20 cellular contexts compared by ENCODE assay signal in the genomic region with DNA sequence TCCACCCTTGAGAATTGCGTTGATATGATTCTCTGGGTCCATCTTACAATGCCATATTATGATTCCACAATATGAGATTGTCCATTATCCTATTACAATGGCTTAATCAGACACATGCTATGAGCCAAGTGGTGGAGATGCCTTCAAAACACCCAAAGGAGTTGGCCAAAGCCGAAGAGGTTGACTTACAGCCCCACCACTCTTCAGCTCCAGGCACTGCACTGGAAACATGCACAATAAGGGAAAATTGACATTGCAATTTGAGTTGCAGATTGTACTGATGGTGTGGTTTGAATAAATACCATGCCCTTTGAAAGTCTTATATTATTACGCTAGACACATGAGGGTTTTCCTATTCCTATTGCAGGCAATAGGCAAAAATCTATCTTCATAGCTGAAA.
DNase-seq lines count a peak whose midpoint lies in the region; ATAC-seq, FAIRE-seq and TF ChIP-seq lines count a peak whose summit lies in the region.
"Had no signal": no experiment of that assay in that cellular context is flagged by ENCODE, and none has a peak within 500 bp of the region (broad histone marks: within the 10 kb centered on the region; RNA-seq: fewer than 3 reads in every experiment).

No MANE protein-coding gene starts in this region.

- H3K27ac Mint-ChIP-seq in activated CD8-positive, alpha-beta T cell treated with anti-CD3 and anti-CD28 coated beads for 36 hours = peak overlapping the region; percentile 33
- no peak overlapping the region for H3K27ac Mint-ChIP-seq in activated CD8-positive, alpha-beta T cell treated with anti-CD3 and anti-CD28 coated beads, Interleukin-2, amount 10 ng/mL, durations not matched to agents 7 days and 5 days
- peak overlapping the region; percentile 68 for H3K27ac Mint-ChIP-seq in activated CD4-positive, alpha-beta memory T cell treated with anti-CD3 and anti-CD28 coated beads for 36 hours
- H3K27ac Mint-ChIP-seq: CD4-positive, CD25-positive, alpha-beta regulatory T cell; naive thymus-derived CD8-positive, alpha-beta T cell; stimulated activated effector memory CD8-positive, alpha-beta T cell treated with anti-CD3 and anti-CD28 coated beads, Interleukin-12 subunit alpha, Interleukin-12 subunit beta, amount 100 ng/mL, for 72 hours had no signal

- H3K36me3 Mint-ChIP-seq in activated CD8-positive, alpha-beta T cell treated with anti-CD3 and anti-CD28 coated beads for 36 hours (ENCODE audit: low read depth) = no peaks in the 10 kb centered on the region
- H3K36me3 Mint-ChIP-seq in activated CD8-positive, alpha-beta T cell treated with anti-CD3 and anti-CD28 coated beads, Interleukin-2, amount 10 ng/mL, durations not matched to agents 7 days and 5 days (ENCODE audit: low read depth) = peaks cover 3% of the 10 kb centered on the region
- peaks cover 7% of the 10 kb centered on the region for H3K36me3 Mint-ChIP-seq in activated CD4-positive, alpha-beta memory T cell treated with anti-CD3 and anti-CD28 coated beads for 36 hours
- H3K36me3 Mint-ChIP-seq: stimulated activated effector memory CD8-positive, alpha-beta T cell treated with anti-CD3 and anti-CD28 coated beads, Interleukin-12 subunit alpha, Interleukin-12 subunit beta, amount 100 ng/mL, for 72 hours had no signal

- H3K9me3 Mint-ChIP-seq in activated CD8-positive, alpha-beta T cell treated with anti-CD3 and anti-CD28 coated beads for 36 hours = peaks cover 7% of the 10 kb centered on the region
- no peaks in the 10 kb centered on the region for H3K9me3 Mint-ChIP-seq in activated CD8-positive, alpha-beta T cell treated with anti-CD3 and anti-CD28 coated beads, Interleukin-2, amount 10 ng/mL, durations not matched to agents 7 days and 5 days (ENCODE audit: insufficient read depth)
- H3K9me3 Mint-ChIP-seq in activated CD4-positive, alpha-beta memory T cell treated with anti-CD3 and anti-CD28 coated beads for 36 hours = peaks cover 7% of the 10 kb centered on the region

- no peak overlapping the region for H3K4me3 ChIP-seq in fibroblast of the aortic adventitia (ENCODE audit: low read depth, low read length)
- H3K4me3 ChIP-seq: dorsolateral prefrontal cortex, gastrocnemius medialis, pancreas, sigmoid colon had no signal

- peak; percentile 55 for FAIRE-seq in GM19239 (lab: Jason Lieb, UNC)
- FAIRE-seq: pancreas had no signal

- POLR2A ChIA-PET in activated CD8-positive, alpha-beta T cell treated with anti-CD3 and anti-CD28 coated beads for 36 hours (lab: Charles Lee) = interaction anchor here (0.6 to 1.4 kb wide), 2 partner anchors 92 to 1102 kb away, joined by 3 to 5 read pairs; no protein-coding TSS in a partner anchor
- POLR2A ChIA-PET in activated CD8-positive, alpha-beta T cell treated with anti-CD3 and anti-CD28 coated beads, Interleukin-2, amount 10 ng/mL, durations not matched to agents 7 days and 5 days (lab: Charles Lee) = no interaction called here
- POLR2A ChIA-PET in activated CD4-positive, alpha-beta memory T cell treated with anti-CD3 and anti-CD28 coated beads for 36 hours (lab: Charles Lee) = interaction anchor here (2.6 kb wide), 1 partner anchor 104 kb away, joined by 34 read pairs; no protein-coding TSS in a partner anchor

- peaks cover 45% of the 10 kb centered on the region for H3K4me1 Mint-ChIP-seq in activated CD8-positive, alpha-beta T cell treated with anti-CD3 and anti-CD28 coated beads for 36 hours (ENCODE audit: low read depth)
- H3K4me1 Mint-ChIP-seq in activated CD8-positive, alpha-beta T cell treated with anti-CD3 and anti-CD28 coated beads, Interleukin-2, amount 10 ng/mL, durations not matched to agents 7 days and 5 days (ENCODE audit: low read depth) = peaks cover 44% of the 10 kb centered on the region
- H3K4me1 Mint-ChIP-seq in activated CD4-positive, alpha-beta memory T cell treated with anti-CD3 and anti-CD28 coated beads for 36 hours (ENCODE audit: low read depth) = peaks cover 53% of the 10 kb centered on the region

- no peak for DNase-seq in activated CD8-positive, alpha-beta T cell treated with anti-CD3 and anti-CD28 coated beads for 36 hours
- no peak for DNase-seq in activated CD8-positive, alpha-beta T cell treated with anti-CD3 and anti-CD28 coated beads, Interleukin-2, amount 10 ng/mL, durations not matched to agents 7 days and 5 days
- DNase-seq in GM19239 (ENCODE audit: insufficient read length, low spot score) = no peak
- DNase-seq in activated CD4-positive, alpha-beta memory T cell treated with anti-CD3 and anti-CD28 coated beads for 36 hours = peak; percentile 26
- DNase-seq in fibroblast of the aortic adventitia (ENCODE audit: low read depth) = peak; percentile 44
- DNase-seq in UCSD-AML1 (lab: John Stamatoyannopoulos, UW; ENCODE audit: unreplicated experiment) = no peak
- no peak for DNase-seq in NCI-H1105 treated with DMSO at 0.1 percent for 48 hours (lab: John Stamatoyannopoulos, UW)
- DNase-seq: activated CD4-positive, alpha-beta T cell treated with anti-CD3 and anti-CD28 coated beads, Interleukin-2, amount 50 U/mL, for 1 hour; activated T-cell treated with anti-CD3 and anti-CD28 coated beads, Interleukin-2, amount 50 U/mL, for 48 hours; DMS79; dorsolateral prefrontal cortex; erythroblast; gastrocnemius medialis; naive thymus-derived CD8-positive, alpha-beta T cell; NCI-H1694 treated with DMSO at 0.1 percent for 48 hours; pancreas; sigmoid colon had no signal

- H3K27me3 Mint-ChIP-seq in activated CD8-positive, alpha-beta T cell treated with anti-CD3 and anti-CD28 coated beads for 36 hours = peaks cover 2% of the 10 kb centered on the region
- no peaks in the 10 kb centered on the region for H3K27me3 Mint-ChIP-seq in activated CD8-positive, alpha-beta T cell treated with anti-CD3 and anti-CD28 coated beads, Interleukin-2, amount 10 ng/mL, durations not matched to agents 7 days and 5 days (ENCODE audit: low read depth)
- no peaks in the 10 kb centered on the region for H3K27me3 Mint-ChIP-seq in activated CD4-positive, alpha-beta memory T cell treated with anti-CD3 and anti-CD28 coated beads for 36 hours

- no peak for TF ChIP-seq CTCF in activated CD8-positive, alpha-beta T cell treated with anti-CD3 and anti-CD28 coated beads for 36 hours (IDR thresholded peaks at IDR 0.05)
- peak; percentile 43 for TF ChIP-seq CTCF in fibroblast of the aortic adventitia (IDR thresholded peaks at IDR 0.05; ENCODE audit: insufficient read depth, low read length)

- CTCF ChIA-PET in activated CD8-positive, alpha-beta T cell treated with anti-CD3 and anti-CD28 coated beads for 36 hours (lab: Charles Lee) = interaction anchor here (0.9 to 1.7 kb wide), 2 partner anchors 164 to 303 kb away, joined by 3 to 4 read pairs; no protein-coding TSS in a partner anchor
- CTCF ChIA-PET in activated CD8-positive, alpha-beta T cell treated with anti-CD3 and anti-CD28 coated beads, Interleukin-2, amount 10 ng/mL, durations not matched to agents 7 days and 5 days (lab: Charles Lee) = interaction anchor here (1.0 to 1.8 kb wide), 3 partner anchors 18 to 199 kb away, joined by 3 to 4 read pairs (median 3); no protein-coding TSS in a partner anchor
- CTCF ChIA-PET in activated CD4-positive, alpha-beta memory T cell treated with anti-CD3 and anti-CD28 coated beads for 36 hours (lab: Charles Lee) = interaction anchor here (1.1 to 1.4 kb wide), 2 partner anchors 92 to 227 kb away, joined by 3 read pairs; partner anchors contain the start of gene AKAP11

- no peak for ATAC-seq in activated CD8-positive, alpha-beta T cell treated with anti-CD3 and anti-CD28 coated beads for 36 hours
- ATAC-seq in activated CD8-positive, alpha-beta T cell treated with anti-CD3 and anti-CD28 coated beads, Interleukin-2, amount 10 ng/mL, durations not matched to agents 7 days and 5 days = no peak
- no peak for ATAC-seq in GM21390 (IDR thresholded peaks at IDR 0.05; ENCODE audit: unreplicated experiment)
- ATAC-seq: gastrocnemius medialis; naive thymus-derived CD8-positive, alpha-beta T cell had no signal

- intact Hi-C loops in activated CD8-positive, alpha-beta T cell treated with anti-CD3 and anti-CD28 coated beads for 36 hours (cut with micrococcal nuclease) = loop anchor here (5.0 kb wide), 3 partner anchors 74 to 166 kb away; partner anchors contain the start of gene TNFSF11
- intact Hi-C loops in activated CD4-positive, alpha-beta memory T cell treated with anti-CD3 and anti-CD28 coated beads for 36 hours (cut with micrococcal nuclease) = loop anchor here (5.0 to 10.0 kb wide), 6 partner anchors 309 to 596 kb away; partner anchors contain the start of genes EPSTI1 and VWA8

- no peak overlapping the region for H3K4me3 Mint-ChIP-seq in activated CD8-positive, alpha-beta T cell treated with anti-CD3 and anti-CD28 coated beads for 36 hours
- no peak overlapping the region for H3K4me3 Mint-ChIP-seq in activated CD8-positive, alpha-beta T cell treated with anti-CD3 and anti-CD28 coated beads, Interleukin-2, amount 10 ng/mL, durations not matched to agents 7 days and 5 days
- H3K4me3 Mint-ChIP-seq in activated CD4-positive, alpha-beta memory T cell treated with anti-CD3 and anti-CD28 coated beads for 36 hours = no peak overlapping the region
- H3K4me3 Mint-ChIP-seq: CD4-positive, CD25-positive, alpha-beta regulatory T cell; naive thymus-derived CD8-positive, alpha-beta T cell had no signal

Comparison
In these comparisons a context has a peak if more than half of its experiments do, and no peak if none do; other contexts are left out.
1. DNase-seq: peak in activated CD4-positive, alpha-beta memory T cell treated with anti-CD3 and anti-CD28 coated beads for 36 hours (single experiment) and fibroblast of the aortic adventitia (single experiment); none in activated CD8-positive, alpha-beta T cell treated with anti-CD3 and anti-CD28 coated beads for 36 hours (single experiment), activated CD8-positive, alpha-beta T cell treated with anti-CD3 and anti-CD28 coated beads, Interleukin-2, amount 10 ng/mL, durations not matched to agents 7 days and 5 days (single experiment), GM19239 (single experiment), UCSD-AML1 (single experiment) and NCI-H1105 treated with DMSO at 0.1 percent for 48 hours (single experiment).